In genomic region chr7:2878306-2878705, GRCh38 we compare ENCODE assay signal across 14 cellular contexts.
"Had no signal": no experiment of that assay in that cellular context is flagged by ENCODE, and none has a peak within 500 bp of the region (broad histone marks: within the 10 kb centered on the region; RNA-seq: fewer than 3 reads in every experiment).

No MANE protein-coding gene starts in this region.

- H3K36me3 ChIP-seq: heart left ventricle, left lung, right lobe of liver, tibial nerve had no signal

- H3K4me3 ChIP-seq: heart left ventricle, left lung, psoas muscle, right lobe of liver, tibial nerve had no signal

- H3K4me1 ChIP-seq: left lung, psoas muscle, right lobe of liver had no signal

- FAIRE-seq: keratinocyte had no signal

- ATAC-seq: left lung; psoas muscle; right lobe of liver; stimulated activated effector memory CD8-positive, alpha-beta T cell treated with anti-CD3 and anti-CD28 coated beads, Interleukin-12 subunit alpha, Interleukin-12 subunit beta, amount 100 ng/mL, for 72 hours had no signal

- H3K9me3 ChIP-seq: heart left ventricle, left lung, psoas muscle, right lobe of liver, tibial nerve had no signal

- DNase-seq: activated CD4-positive, alpha-beta T cell treated with anti-CD3 and anti-CD28 coated beads, Interleukin-2, amount 50 U/mL, for 4 hours; activated naive CD4-positive, alpha-beta T cell treated with Interleukin-2 at 50 U/mL for 16 hours; caudate nucleus; cortex of kidney; effector CD8-positive, alpha-beta T cell; foreskin melanocyte; heart left ventricle; left lung; psoas muscle; right lobe of liver; SW 1271 had no signal

- H3K27me3 ChIP-seq: heart left ventricle, right lobe of liver, tibial nerve had no signal

- H3K27ac ChIP-seq: heart left ventricle, left lung, psoas muscle, right lobe of liver, tibial nerve had no signal
